In the genomic region with DNA sequence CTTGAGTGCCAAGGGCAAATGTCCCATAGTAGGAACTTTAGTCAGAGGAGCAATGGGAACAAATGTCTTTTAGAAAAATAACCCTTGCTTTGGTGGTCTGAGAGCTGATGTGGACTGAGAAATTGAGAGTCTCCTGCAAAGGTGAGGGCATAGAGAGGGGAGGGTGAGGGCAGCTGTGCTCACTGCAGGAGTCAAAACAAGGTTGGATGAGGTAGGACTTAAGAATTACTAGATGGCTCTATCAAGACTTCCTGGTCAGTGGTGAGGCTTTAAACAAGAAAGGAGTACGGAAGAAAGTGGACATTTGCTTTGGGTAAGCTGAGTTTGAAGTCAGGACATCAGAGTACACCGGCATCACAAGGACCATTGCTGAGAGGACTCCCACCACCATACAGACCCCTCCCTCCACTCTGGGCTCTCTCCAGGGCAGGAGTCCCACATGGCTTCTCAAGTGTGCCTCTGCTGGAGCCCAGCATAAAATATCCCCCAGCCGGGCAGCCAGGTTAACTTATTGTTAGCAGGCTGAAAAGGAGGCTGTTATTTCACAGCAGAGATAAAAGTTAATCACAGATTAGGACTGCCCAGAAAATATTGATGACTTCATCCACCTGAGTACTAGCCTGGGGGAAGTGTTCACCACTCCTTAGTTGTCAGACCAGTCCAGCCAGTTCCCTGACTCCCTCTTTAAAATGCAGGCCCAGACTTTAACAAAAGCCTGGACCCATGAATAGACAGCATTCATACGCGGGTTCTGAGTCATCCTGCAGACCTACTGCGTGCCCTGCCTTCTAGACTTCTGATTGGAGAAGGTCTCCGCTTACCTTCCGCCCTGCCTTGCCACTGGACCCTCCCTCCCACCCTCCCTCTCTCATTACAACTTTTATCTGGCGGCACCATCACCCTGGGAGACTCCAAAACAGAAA, we compare ENCODE assay signal across 8 cellular contexts.
DNase-seq lines count a peak whose midpoint lies in the region; ATAC-seq, FAIRE-seq and TF ChIP-seq lines count a peak whose summit lies in the region.
"Not testable (repeated sequence)": the region's sequence is repeated elsewhere in the genome, so short reads cannot be mapped to it uniquely, and the experiment has no call there.

No MANE protein-coding gene starts in this region.

- intact Hi-C loops in Calu3 (cut with micrococcal nuclease; ENCODE audit: unreplicated experiment); K562 (cut with micrococcal nuclease); left lung (cut with DNase I); thyroid gland (cut with DNase I): not testable (repeated sequence)

- H3K9me3 Mint-ChIP-seq in Calu3 (ENCODE audit: low read depth, unreplicated experiment); osteocyte (ENCODE audit: unreplicated experiment): not testable (repeated sequence)

- not testable (repeated sequence) for TF ChIP-seq EP300 in K562 (IDR thresholded peaks at IDR 0.05; ENCODE audit: low read length)

- not testable (repeated sequence) for H3K27me3 Mint-ChIP-seq in Calu3 (ENCODE audit: unreplicated experiment); osteocyte (ENCODE audit: unreplicated experiment)

- H3K9me1 ChIP-seq in K562 (ENCODE audit: control insufficient read depth, insufficient read depth, low read length) = not testable (repeated sequence)

- peak overlapping the region; percentile 44 for H3K27ac Mint-ChIP-seq in Calu3 (ENCODE audit: unreplicated experiment)
- H3K27ac Mint-ChIP-seq in osteocyte (ENCODE audit: unreplicated experiment) = not testable (repeated sequence)

- not testable (repeated sequence) for TF ChIP-seq POLR2A in K562 (conservative IDR thresholded peaks at IDR 0.05); thyroid gland (IDR thresholded peaks at IDR 0.05)

- not testable (repeated sequence) for H3K36me3 Mint-ChIP-seq in Calu3 (ENCODE audit: insufficient read depth, unreplicated experiment); osteocyte (ENCODE audit: unreplicated experiment)

- H3K27ac ChIP-seq in K562 (ENCODE audit: extremely low read depth, low read depth, low read length); left lung: not testable (repeated sequence)
- peak overlapping the region; percentile 36 to 63 (median 51) for H3K27ac ChIP-seq in thyroid gland

- ATAC-seq in K562 = not testable (repeated sequence)
- ATAC-seq in left lung = peak; percentile 94

- DNase-seq in Calu3 (peak; percentile 92), LNCaP clone FGC (ENCODE audit: low read depth) (peak; percentile 31), K562 (ENCODE audit: extremely low read depth in 1 of 4, low spot score in 3 of 4) (peak in 1 of 4 experiments; percentile 4), epithelial cell of esophagus (ENCODE audit: low read depth) (peak; percentile 87), iPS-NIHi11 (ENCODE audit: low spot score) (peak; percentile 44), osteocyte (ENCODE audit: extremely low spot score, unreplicated experiment) (peak; percentile 10), thyroid gland (peak; percentile 61 to 69)
- DNase-seq in left lung = not testable (repeated sequence)

- H3K9ac ChIP-seq in K562 (ENCODE audit: insufficient read depth in 1 of 2, low read depth in 2 of 2, low read length in 2 of 2) = not testable (repeated sequence)

- not testable (repeated sequence) for FAIRE-seq in K562 (lab: Jason Lieb, UNC)

- not testable (repeated sequence) for H3K4me1 ChIP-seq in K562 (replicated peaks in 1 of 2; ENCODE audit: control insufficient read depth in 2 of 2, insufficient read depth in 2 of 2, low read length in 2 of 2); left lung; thyroid gland

- POLR2A ChIA-PET in K562 (lab: Yijun Ruan, JAX) = not testable (repeated sequence)

- not testable (repeated sequence) for H3K4me3 ChIP-seq in LNCaP clone FGC (ENCODE audit: low read depth, low read length); K562; epithelial cell of esophagus (ENCODE audit: low read length); left lung; thyroid gland (replicated peaks in 1 of 3)

- 0% methylated on average over 1 of the region's 9 CpGs for WGBS in K562 (ENCODE audit: insufficient coverage, low coverage, missing lambda C conversion rate)
- 46% methylated on average over 6 of the region's 9 CpGs for WGBS in thyroid gland, 2 donors

- not testable (repeated sequence) for TF ChIP-seq RAD21 in K562 (CRISPR knock-in tag; conservative IDR thresholded peaks at IDR 0.05 in 1 of 2, IDR thresholded peaks at IDR 0.05 in 1 of 2)

- BruUV-seq in Calu3 (replicated peaks; lab: Mats Ljungman, UMichigan) = TSS peak; percentile 92
- BruUV-seq in K562 (replicated peaks; lab: Mats Ljungman, UMichigan) = not testable (repeated sequence)

- in situ Hi-C loops in K562 (cut with MboI) = not testable (repeated sequence)

- H3K4me3 Mint-ChIP-seq in Calu3 (ENCODE audit: low read depth, unreplicated experiment); osteocyte (ENCODE audit: unreplicated experiment): not testable (repeated sequence)

- not testable (repeated sequence) for H3K4me1 Mint-ChIP-seq in Calu3 (ENCODE audit: low read depth, unreplicated experiment); osteocyte (ENCODE audit: unreplicated experiment)

- not testable (repeated sequence) for H3K27me3 ChIP-seq in K562 (ENCODE audit: control insufficient read depth in 2 of 2, insufficient read depth in 2 of 2, low read length in 2 of 2); left lung; thyroid gland

- H4K20me1 ChIP-seq in K562 (replicated peaks; ENCODE audit: control insufficient read depth, insufficient read depth, low read length) = not testable (repeated sequence)

- H3K36me3 ChIP-seq in K562 (ENCODE audit: control insufficient read depth, insufficient read depth, low read length); left lung; thyroid gland: not testable (repeated sequence)

- H3K4me2 ChIP-seq in K562 (ENCODE audit: insufficient read depth, low read length) = not testable (repeated sequence)

- CTCF ChIA-PET in Calu3 (lab: Charles Lee); K562 (lab: Yijun Ruan, JAX; ENCODE audit: low intra/inter-chr PET ratio): not testable (repeated sequence)

- not testable (repeated sequence) for H3K9me3 ChIP-seq in K562 (replicated peaks; ENCODE audit: control insufficient read depth, insufficient read depth, low read depth, low read length); left lung; thyroid gland

- not testable (repeated sequence) for H2AFZ ChIP-seq in K562 (ENCODE audit: low read depth, low read length)

- not testable (repeated sequence) for H3K79me2 ChIP-seq in K562 (ENCODE audit: control insufficient read depth, insufficient read depth, low read length)

- not testable (repeated sequence) for TF ChIP-seq CTCF in Calu3 (IDR thresholded peaks at IDR 0.05; ENCODE audit: unreplicated experiment); LNCaP clone FGC (IDR thresholded peaks at IDR 0.05; ENCODE audit: control insufficient read depth, extremely low read depth, insufficient read depth); K562 (IDR thresholded peaks at IDR 0.05 in 2 of 3, conservative IDR thresholded peaks at IDR 0.05 in 1 of 3; ENCODE audit: insufficient read depth in 2 of 3, low read depth in 1 of 3, low read length in 3 of 3); epithelial cell of esophagus (IDR thresholded peaks at IDR 0.05; ENCODE audit: insufficient read depth, low read depth, low read length, missing control alignments); left lung (IDR thresholded peaks at IDR 0.05); osteocyte (IDR thresholded peaks at IDR 0.05); thyroid gland (IDR thresholded peaks at IDR 0.05)

TF ChIP-seq in K562, 482 proteins besides CTCF, POLR2A, EP300 and RAD21:
- peak; percentile 83 for TF ChIP-seq ZKSCAN1 (IDR thresholded peaks at IDR 0.05; ENCODE audit: low read depth, low read length)
TF ChIP-seq in K562: peak in this region for 1; not testable (repeated sequence) for 481.
